8 cellular contexts compared by ENCODE assay signal in the genomic region with DNA sequence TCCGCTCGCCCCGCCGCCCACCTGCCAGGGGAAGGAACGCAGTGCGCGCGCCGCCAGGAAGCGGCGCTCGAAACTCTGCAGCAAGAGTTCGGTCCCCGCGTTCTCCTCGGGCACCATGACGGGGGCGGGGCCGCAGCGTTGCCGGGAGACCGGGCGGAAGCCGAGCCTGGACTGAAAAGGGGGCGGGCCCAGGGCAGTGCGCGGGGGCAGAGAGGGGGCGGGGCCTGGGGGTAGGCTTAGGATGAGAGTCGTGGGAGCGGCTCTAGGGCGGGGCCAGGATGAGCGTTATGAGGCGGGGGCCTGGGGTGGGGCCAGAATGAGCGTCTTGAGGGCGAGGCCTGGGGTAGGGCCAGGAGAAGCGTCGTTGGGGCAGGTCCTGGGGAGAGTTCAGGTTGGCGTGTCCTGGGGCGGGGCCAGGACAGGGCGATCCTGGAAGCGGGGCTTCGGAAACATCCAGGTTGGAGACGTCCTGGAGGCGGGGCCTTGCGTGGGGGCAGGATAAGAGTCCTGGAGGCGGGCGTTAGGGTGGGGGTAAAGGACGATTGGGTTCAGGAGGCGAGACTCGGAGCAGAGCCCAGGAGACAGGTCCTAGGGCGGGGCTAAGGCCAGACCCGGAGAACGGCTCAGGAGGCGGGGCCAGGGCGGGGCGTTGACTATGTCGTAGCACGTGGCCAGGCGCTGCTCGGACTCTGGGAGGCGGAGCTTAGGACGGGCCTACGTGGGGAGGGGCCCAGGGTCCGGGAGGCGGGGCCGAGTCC. TPM values are rescaled to one million over a fixed set of nuclear protein-coding genes. Genes with fewer than 3 reads are reported as not detected.
DNase-seq lines count a peak whose midpoint lies in the region; ATAC-seq and TF ChIP-seq lines count a peak whose summit lies in the region.
"Not testable (repeated sequence)": the region's sequence is repeated elsewhere in the genome, so short reads cannot be mapped to it uniquely, and the experiment has no call there.

No MANE protein-coding gene starts in this region.

- not testable (repeated sequence) for H3K4me1 ChIP-seq in BE2C

- peak overlapping the region; percentile 54 for H3K4me3 ChIP-seq in BE2C (ENCODE audit: low read depth, low read length)

- not testable (repeated sequence) for TF ChIP-seq CTCF in BE2C (IDR thresholded peaks at IDR 0.05; ENCODE audit: low read depth, low read length)

- H3K9me3 ChIP-seq in BE2C: not testable (repeated sequence)

- H3K36me3 ChIP-seq in BE2C: not testable (repeated sequence)

- peak; percentile 96 for DNase-seq in BE2C
- DNase-seq in NCI-H69 (lab: John Stamatoyannopoulos, UW): peak; percentile 98
- DNase-seq in activated CD4-positive, alpha-beta T cell treated with anti-CD3 and anti-CD28 coated beads, Interleukin-2, amount 50 U/mL, for 1 hour: peak; percentile 98
- peak; percentile 87 for DNase-seq in dedifferentiated amniotic fluid mesenchymal stem cell (ENCODE audit: extremely low spot score)
- DNase-seq in left lobe of liver (ENCODE audit: low spot score): peak; percentile 100
- peak; percentile 98 to 99 for DNase-seq in stimulated activated CD4-positive, alpha-beta T cell treated with anti-CD3 and anti-CD28 coated beads, Interleukin-2, amount 100 ng/mL, for 24 hours

- ATAC-seq in GM19395 (IDR thresholded peaks at IDR 0.05; ENCODE audit: unreplicated experiment) (peak; percentile 96), HG03521 (IDR thresholded peaks at IDR 0.05; ENCODE audit: unreplicated experiment) (peak; percentile 97), left lobe of liver (peak; percentile 100)

- not testable (repeated sequence) for H3K27me3 ChIP-seq in BE2C

RNA-seq across cellular contexts. Expression of gene ZNF195, which starts 43.6 kb away (rescaled TPM):
- 20.1 TPM for polyA plus RNA-seq in BE2C (2012; ENCODE audit: insufficient read depth, insufficient read length, low read depth)
- 7.2 TPM for total RNA-seq in left lobe of liver

Comparison
In these comparisons a context has a peak if more than half of its experiments do, and no peak if none do; other contexts are left out.
1. Peak in every context shown above with its lines: DNase-seq, ATAC-seq and H3K4me3 ChIP-seq.